ENCODE assay signal across 17 cellular contexts in genomic region chr3:152232001-152232400, GRCh38. TPM values are rescaled to one million over a fixed set of nuclear protein-coding genes. Genes with fewer than 3 reads are reported as not detected.
DNase-seq lines count a peak whose midpoint lies in the region; ATAC-seq and TF ChIP-seq lines count a peak whose summit lies in the region.
"Had no signal": no experiment of that assay in that cellular context is flagged by ENCODE, and none has a peak within 500 bp of the region (broad histone marks: within the 10 kb centered on the region; RNA-seq: fewer than 3 reads in every experiment).

No MANE protein-coding gene starts in this region.

- H3K9ac ChIP-seq in OCI-LY3 (ENCODE audit: low read length), result no peak overlapping the region

- TF ChIP-seq CTCF in OCI-LY3 (IDR thresholded peaks at IDR 0.05; ENCODE audit: low read depth, low read length) (no peak), nephron progenitor cell (IDR thresholded peaks at IDR 0.05) (no peak)

- peak overlapping the region; percentile 70; the same call in 1 of the 2 replicates for H3K4me2 ChIP-seq in OCI-LY3 (ENCODE audit: low read length)

- no peaks in the 10 kb centered on the region for H3K36me3 ChIP-seq in KOPT-K1 (ENCODE audit: insufficient read depth, low read length)
- no peaks in the 10 kb centered on the region for H3K36me3 ChIP-seq in OCI-LY3 (replicated peaks; ENCODE audit: low read depth, low read length)
- H3K36me3 ChIP-seq: BE2C, MG63 had no signal

- peak overlapping the region; percentile 44 for H3K27ac Mint-ChIP-seq in activated T-cell treated with anti-CD3 and anti-CD28 coated beads, Interleukin-2, amount 50 U/mL, for 72 hours
- H3K27ac Mint-ChIP-seq in activated naive CD8-positive, alpha-beta T cell treated with anti-CD3 and anti-CD28 coated beads, Interleukin-2, amount 50 U/mL, for 24 hours, result peak overlapping the region; percentile 88
- H3K27ac Mint-ChIP-seq in nephron progenitor cell, result no peak overlapping the region

- H3K4me3 Mint-ChIP-seq in activated T-cell treated with anti-CD3 and anti-CD28 coated beads, Interleukin-2, amount 50 U/mL, for 72 hours, result peak overlapping the region; percentile 41 to 62
- no peak overlapping the region for H3K4me3 Mint-ChIP-seq in activated naive CD8-positive, alpha-beta T cell treated with anti-CD3 and anti-CD28 coated beads, Interleukin-2, amount 50 U/mL, for 24 hours
- no peak overlapping the region for H3K4me3 Mint-ChIP-seq in nephron progenitor cell

- H3K79me2 ChIP-seq in OCI-LY3 (ENCODE audit: low read length), result no peaks in the 10 kb centered on the region

- H3K4me3 ChIP-seq in OCI-LY3 (ENCODE audit: low read length), result no peak overlapping the region
- H3K4me3 ChIP-seq: MG63 had no signal

- ATAC-seq in activated T-cell treated with anti-CD3 and anti-CD28 coated beads, Interleukin-2, amount 50 U/mL, for 72 hours (replicated peaks in 1 of 2), result no peak
- no peak for ATAC-seq in activated naive CD8-positive, alpha-beta T cell treated with anti-CD3 and anti-CD28 coated beads, Interleukin-2, amount 50 U/mL, for 24 hours
- ATAC-seq in GM19467 (IDR thresholded peaks at IDR 0.05; ENCODE audit: unreplicated experiment) (no peak), HG03460 (IDR thresholded peaks at IDR 0.05; ENCODE audit: unreplicated experiment) (no peak)

- DNase-seq in activated T-cell treated with anti-CD3 and anti-CD28 coated beads, Interleukin-2, amount 50 U/mL, for 72 hours, result no peak
- no peak for DNase-seq in activated T-cell treated with anti-CD3 and anti-CD28 coated beads, Interleukin-2, amount 50 U/mL, for 48 hours
- no peak for DNase-seq in activated naive CD8-positive, alpha-beta T cell treated with anti-CD3 and anti-CD28 coated beads, Interleukin-2, amount 50 U/mL, for 24 hours
- no peak for DNase-seq in nephron progenitor cell
- DNase-seq: BE2C, EL, Kasumi-1, MG63, NCI-H1436 treated with DMSO at 0.1 percent for 48 hours, NCI-H1930, NCI-H748 treated with DMSO at 0.1 percent for 48 hours, SHP77 treated with DMSO at 0.1 percent for 48 hours had no signal

- no peaks in the 10 kb centered on the region for H3K27me3 ChIP-seq in OCI-LY3 (ENCODE audit: low read depth, low read length)
- H3K27me3 ChIP-seq: BE2C, MG63 had no signal

- H3K27ac ChIP-seq in KOPT-K1 (ENCODE audit: low read depth, low read length, poor library complexity, severe bottlenecking), result peak overlapping the region; percentile 91
- peak overlapping the region; percentile 79; the same call in 1 of the 2 replicates for H3K27ac ChIP-seq in OCI-LY3 (ENCODE audit: low read length)
- H3K27ac ChIP-seq: RWPE1 had no signal

- peaks cover 80% of the 10 kb centered on the region for H3K4me1 Mint-ChIP-seq in activated T-cell treated with anti-CD3 and anti-CD28 coated beads, Interleukin-2, amount 50 U/mL, for 72 hours (ENCODE audit: low read depth)
- H3K4me1 Mint-ChIP-seq in activated naive CD8-positive, alpha-beta T cell treated with anti-CD3 and anti-CD28 coated beads, Interleukin-2, amount 50 U/mL, for 24 hours, result peaks cover 77% of the 10 kb centered on the region
- peaks cover 3% of the 10 kb centered on the region for H3K4me1 Mint-ChIP-seq in nephron progenitor cell

- no peaks in the 10 kb centered on the region for H3K36me3 Mint-ChIP-seq in activated T-cell treated with anti-CD3 and anti-CD28 coated beads, Interleukin-2, amount 50 U/mL, for 72 hours (ENCODE audit: insufficient read depth in 2 of 2)
- H3K36me3 Mint-ChIP-seq in activated naive CD8-positive, alpha-beta T cell treated with anti-CD3 and anti-CD28 coated beads, Interleukin-2, amount 50 U/mL, for 24 hours (ENCODE audit: low read depth), result peaks cover 4% of the 10 kb centered on the region
- H3K36me3 Mint-ChIP-seq in nephron progenitor cell (ENCODE audit: low read depth), result no peaks in the 10 kb centered on the region

- H3K9me3 Mint-ChIP-seq in activated T-cell treated with anti-CD3 and anti-CD28 coated beads, Interleukin-2, amount 50 U/mL, for 72 hours, result peaks cover 0 to 1% of the 10 kb centered on the region in 2 donors
- no peaks in the 10 kb centered on the region for H3K9me3 Mint-ChIP-seq in activated naive CD8-positive, alpha-beta T cell treated with anti-CD3 and anti-CD28 coated beads, Interleukin-2, amount 50 U/mL, for 24 hours
- no peaks in the 10 kb centered on the region for H3K9me3 Mint-ChIP-seq in nephron progenitor cell

- no peaks in the 10 kb centered on the region for H3K9me3 ChIP-seq in KOPT-K1 (ENCODE audit: insufficient read depth, low read length, poor library complexity, severe bottlenecking)
- no peaks in the 10 kb centered on the region for H3K9me3 ChIP-seq in OCI-LY3 (ENCODE audit: insufficient read depth, low read length)
- H3K9me3 ChIP-seq: BE2C, MG63 had no signal

- H3K4me1 ChIP-seq in OCI-LY3 (ENCODE audit: low read length), result peaks cover 51% of the 10 kb centered on the region

- H4K20me1 ChIP-seq in OCI-LY3 (ENCODE audit: insufficient read depth, low read length), result no peaks in the 10 kb centered on the region

- H2AFZ ChIP-seq in OCI-LY3 (ENCODE audit: low read depth, low read length), result no peak overlapping the region

- no peaks in the 10 kb centered on the region for H3K27me3 Mint-ChIP-seq in activated T-cell treated with anti-CD3 and anti-CD28 coated beads, Interleukin-2, amount 50 U/mL, for 72 hours (ENCODE audit: low read depth)
- no peaks in the 10 kb centered on the region for H3K27me3 Mint-ChIP-seq in activated naive CD8-positive, alpha-beta T cell treated with anti-CD3 and anti-CD28 coated beads, Interleukin-2, amount 50 U/mL, for 24 hours
- H3K27me3 Mint-ChIP-seq in nephron progenitor cell (ENCODE audit: low read depth, poor library complexity), result peaks cover 4% of the 10 kb centered on the region

RNA-seq across cellular contexts. Expression of gene MBNL1, which starts 36.7 kb away (rescaled TPM):
- 100 to 1,000 TPM; 299 to 323 TPM for total RNA-seq in activated T-cell treated with anti-CD3 and anti-CD28 coated beads, Interleukin-2, amount 50 U/mL, for 72 hours

Comparison
In these comparisons a context has a peak if more than half of its experiments do, and no peak if none do; other contexts are left out.
1. H3K4me3 Mint-ChIP-seq: peak in activated T-cell treated with anti-CD3 and anti-CD28 coated beads, Interleukin-2, amount 50 U/mL, for 72 hours (2 of 2); none in activated naive CD8-positive, alpha-beta T cell treated with anti-CD3 and anti-CD28 coated beads, Interleukin-2, amount 50 U/mL, for 24 hours (single experiment) and nephron progenitor cell (single experiment).